In genomic region chr4:185096032-185096653, GRCh38 we compare ENCODE assay signal across 8 cellular contexts. TPM values are rescaled to one million over a fixed set of nuclear protein-coding genes. Genes with fewer than 3 reads are reported as not detected.
A peak's percentile ranks its signal among the peaks of the same experiment; 100 is the strongest.
DNase-seq lines count a peak whose midpoint lies in the region; ATAC-seq, FAIRE-seq and TF ChIP-seq lines count a peak whose summit lies in the region.

No MANE protein-coding gene starts in this region.

- H3K4me1 ChIP-seq in CD4-positive, alpha-beta memory T cell (ENCODE audit: insufficient read depth, low read length), result no peaks in the 10 kb centered on the region
- H3K4me1 ChIP-seq in GM23248 (ENCODE audit: insufficient read depth), result no peaks in the 10 kb centered on the region
- no peaks in the 10 kb centered on the region for H3K4me1 ChIP-seq in OCI-LY3 (ENCODE audit: low read length)

- in situ Hi-C loops in GM23248 (cut with MboI), result no loop called here

- no peak overlapping the region for H3K27ac Mint-ChIP-seq in CD4-positive, alpha-beta memory T cell
- no peak overlapping the region for H3K27ac Mint-ChIP-seq in nephron

- H3K27ac ChIP-seq in CD4-positive, alpha-beta memory T cell (ENCODE audit: low read depth, low read length), result no peak overlapping the region
- H3K27ac ChIP-seq in GM23248 (no peak overlapping the region), OCI-LY3 (ENCODE audit: low read length) (no peak overlapping the region)

- intact Hi-C loops in CD4-positive, alpha-beta memory T cell (cut with micrococcal nuclease), result loop anchor here (1.0 to 10.0 kb wide), 3 partner anchors 57 to 1251 kb away; no protein-coding TSS in a partner anchor

- H3K9me3 ChIP-seq in CD4-positive, alpha-beta memory T cell (ENCODE audit: control insufficient read depth in 1 of 2, low read length in 2 of 2), result no peaks in the 10 kb centered on the region
- H3K9me3 ChIP-seq in GM23248 (ENCODE audit: low read depth), result no peaks in the 10 kb centered on the region
- H3K9me3 ChIP-seq in OCI-LY3 (ENCODE audit: insufficient read depth, low read length), result no peaks in the 10 kb centered on the region

- peaks cover 0 to 2% (median 0%) of the 10 kb centered on the region in 8 donors for H3K9me3 Mint-ChIP-seq in CD4-positive, alpha-beta memory T cell
- H3K9me3 Mint-ChIP-seq in nephron, result peaks cover 4% of the 10 kb centered on the region

- no peaks in the 10 kb centered on the region for H3K27me3 ChIP-seq in CD4-positive, alpha-beta memory T cell (ENCODE audit: insufficient read depth, low read length)
- no peaks in the 10 kb centered on the region for H3K27me3 ChIP-seq in GM23248 (replicated peaks; ENCODE audit: insufficient read depth)
- no peaks in the 10 kb centered on the region for H3K27me3 ChIP-seq in OCI-LY3 (ENCODE audit: low read depth, low read length)

- H3K9ac ChIP-seq in GM23248 (no peak overlapping the region), OCI-LY3 (ENCODE audit: low read length) (no peak overlapping the region)

- POLR2A ChIA-PET in CD4-positive, alpha-beta memory T cell (lab: Charles Lee; ENCODE audit: partially characterized antibody), result no interaction called here

- no peak overlapping the region for H3K4me2 ChIP-seq in GM23248 (ENCODE audit: unreplicated experiment)
- H3K4me2 ChIP-seq in OCI-LY3 (ENCODE audit: low read length), result no peak overlapping the region

- no peaks in the 10 kb centered on the region for H3K36me3 ChIP-seq in CD4-positive, alpha-beta memory T cell (ENCODE audit: insufficient read depth, low read length)
- H3K36me3 ChIP-seq in GM23248 (ENCODE audit: low read depth), result no peaks in the 10 kb centered on the region
- H3K36me3 ChIP-seq in OCI-LY3 (replicated peaks; ENCODE audit: low read depth, low read length), result no peaks in the 10 kb centered on the region

- no peaks in the 10 kb centered on the region for H3F3A ChIP-seq in GM23248 (ENCODE audit: insufficient read depth)

- no peak overlapping the region for H3K4me3 Mint-ChIP-seq in CD4-positive, alpha-beta memory T cell
- no peak overlapping the region for H3K4me3 Mint-ChIP-seq in nephron

- H3K4me3 ChIP-seq in CD4-positive, alpha-beta memory T cell (ENCODE audit: low read length in 2 of 2), result no peak overlapping the region
- H3K4me3 ChIP-seq in GM23248 (no peak overlapping the region), OCI-LY3 (ENCODE audit: low read length) (no peak overlapping the region)

- no peaks in the 10 kb centered on the region for H3K79me2 ChIP-seq in GM23248 (ENCODE audit: insufficient read depth)
- H3K79me2 ChIP-seq in OCI-LY3 (ENCODE audit: low read length), result no peaks in the 10 kb centered on the region

- WGBS in GM23248 (ENCODE audit: low coverage in 1 of 2, low lambda C conversion rate in 2 of 2, missing lambda C conversion rate in 2 of 2), 2 experiments, result 12 to 19% methylated on average over 2 of the region's 2 CpGs

- CTCF ChIA-PET in CD4-positive, alpha-beta memory T cell (lab: Charles Lee; ENCODE audit: partially characterized antibody), result interaction anchor here (0.6 to 2.4 kb wide), 14 partner anchors 10 to 844 kb away, joined by 3 to 13 read pairs (median 4); no protein-coding TSS in a partner anchor

- DNase-seq in CD4-positive, alpha-beta memory T cell, result peak in 4 of 5 donors; percentile 12 to 18 (median 14)
- DNase-seq in GM23248, result peak; percentile 59

- H2AFZ ChIP-seq in GM23248, result no peak overlapping the region
- H2AFZ ChIP-seq in OCI-LY3 (ENCODE audit: low read depth, low read length), result no peak overlapping the region

- no peaks in the 10 kb centered on the region for H4K20me1 ChIP-seq in GM23248 (ENCODE audit: insufficient read depth)
- no peaks in the 10 kb centered on the region for H4K20me1 ChIP-seq in OCI-LY3 (ENCODE audit: insufficient read depth, low read length)

- TF ChIP-seq CTCF in OCI-LY3 (IDR thresholded peaks at IDR 0.05; ENCODE audit: low read depth, low read length) (peak; percentile 40), nephron (IDR thresholded peaks at IDR 0.05; ENCODE audit: unreplicated experiment in 3 of 3) (peak; percentile 61 to 87 (median 68))

- peak; percentile 90 for FAIRE-seq in endometrium (lab: Jason Lieb, UNC)

- H3K36me3 Mint-ChIP-seq in CD4-positive, alpha-beta memory T cell, result no peaks in the 10 kb centered on the region
- H3K36me3 Mint-ChIP-seq in nephron (ENCODE audit: low read depth), result no peaks in the 10 kb centered on the region

- H3K4me1 Mint-ChIP-seq in CD4-positive, alpha-beta memory T cell, result no peaks in the 10 kb centered on the region
- H3K4me1 Mint-ChIP-seq in nephron, result peaks cover 13% of the 10 kb centered on the region

- H3K27me3 Mint-ChIP-seq in CD4-positive, alpha-beta memory T cell, result peaks cover 17 to 25% of the 10 kb centered on the region in 2 donors
- no peaks in the 10 kb centered on the region for H3K27me3 Mint-ChIP-seq in nephron (ENCODE audit: low read depth)

- ATAC-seq in GM19463 (IDR thresholded peaks at IDR 0.05; ENCODE audit: unreplicated experiment) (no peak), GM21737 (IDR thresholded peaks at IDR 0.05; ENCODE audit: unreplicated experiment) (no peak), HG03025 (IDR thresholded peaks at IDR 0.05; ENCODE audit: low FRiP score, unreplicated experiment) (no peak)

- no peaks in the 10 kb centered on the region for H3K9me2 ChIP-seq in GM23248 (ENCODE audit: insufficient read depth)

RNA-seq across cellular contexts. Expression of gene SLC25A4, which starts 46.9 kb away (rescaled TPM):
- 1 to 10 TPM; 6.4 to 7.2 TPM for total RNA-seq in CD4-positive, alpha-beta memory T cell
- polyA plus RNA-seq in CD4-positive, alpha-beta memory T cell, result 1 to 10 TPM; 7.8 to 9.0 TPM
- total RNA-seq in GM23248 (2014; rRNA removed; shearing (Covaris generic)), result 6.5 and 7.5 TPM in 2 replicates
- 28.1 and 29.2 TPM in 2 replicates for polyA plus RNA-seq in GM23248 (2016; fragmentation: Nextera tagmentation; extraction: Ambion mirVana)
